In the genomic region with DNA sequence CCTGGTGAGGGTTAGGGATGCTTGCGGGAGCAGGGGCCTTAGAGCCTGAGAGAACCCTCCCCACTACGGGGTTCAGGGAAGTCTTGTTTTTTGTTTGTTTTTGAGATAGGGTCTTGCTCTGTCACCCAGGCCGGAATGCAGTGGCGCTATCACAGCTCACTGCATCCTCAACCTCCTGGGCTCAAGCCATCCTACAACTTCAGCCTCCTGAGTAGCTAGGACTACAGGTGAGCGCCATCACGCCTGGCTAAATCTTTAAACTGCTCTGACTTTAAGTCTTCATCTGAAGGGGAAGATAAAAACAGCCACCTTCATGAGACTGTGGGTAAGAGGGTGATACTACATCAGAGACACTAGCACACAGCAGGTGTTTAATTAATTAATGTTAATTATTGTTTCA, we compare ENCODE assay signal across 19 cellular contexts. TPM values are rescaled to one million over a fixed set of nuclear protein-coding genes. Genes with fewer than 3 reads are reported as not detected.
A peak's percentile ranks its signal among the peaks of the same experiment; 100 is the strongest.
DNase-seq lines count a peak whose midpoint lies in the region; ATAC-seq, FAIRE-seq and TF ChIP-seq lines count a peak whose summit lies in the region.
"Had no signal": no experiment of that assay in that cellular context is flagged by ENCODE, and none has a peak within 500 bp of the region (broad histone marks: within the 10 kb centered on the region; RNA-seq: fewer than 3 reads in every experiment).

No MANE protein-coding gene starts in this region.

- no peaks in the 10 kb centered on the region for H3K27me3 Mint-ChIP-seq in activated T-helper 17 cell treated with anti-CD3 and anti-CD28 coated beads, Interleukin-2, amount 50 U/mL, for 72 hours
- no peaks in the 10 kb centered on the region for H3K27me3 Mint-ChIP-seq in chondrocyte (ENCODE audit: low read depth)
- H3K27me3 Mint-ChIP-seq: CD4-positive, alpha-beta memory T cell had no signal

- H3K27ac Mint-ChIP-seq in activated T-helper 17 cell treated with anti-CD3 and anti-CD28 coated beads, Interleukin-2, amount 50 U/mL, for 72 hours, result peak overlapping the region; percentile 10
- no peak overlapping the region for H3K27ac Mint-ChIP-seq in chondrocyte (ENCODE audit: unreplicated experiment)
- H3K27ac Mint-ChIP-seq in stimulated activated effector memory CD8-positive, alpha-beta T cell treated with anti-CD3 and anti-CD28 coated beads, Interleukin-12 subunit alpha, Interleukin-12 subunit beta, amount 100 ng/mL, for 72 hours, result peak overlapping the region; percentile 40

- FAIRE-seq in RCC 7860 (lab: Jason Lieb, UNC), result no peak
- FAIRE-seq: H1 had no signal

- no peak overlapping the region for H3K4me3 Mint-ChIP-seq in activated T-helper 17 cell treated with anti-CD3 and anti-CD28 coated beads, Interleukin-2, amount 50 U/mL, for 72 hours
- H3K4me3 Mint-ChIP-seq in chondrocyte (ENCODE audit: unreplicated experiment), result no peak overlapping the region
- no peak overlapping the region for H3K4me3 Mint-ChIP-seq in stimulated activated effector memory CD8-positive, alpha-beta T cell treated with anti-CD3 and anti-CD28 coated beads, Interleukin-12 subunit alpha, Interleukin-12 subunit beta, amount 100 ng/mL, for 72 hours
- H3K4me3 Mint-ChIP-seq: CD4-positive, alpha-beta memory T cell had no signal

- DNase-seq in chondrocyte (ENCODE audit: low spot score), result peak; percentile 40
- no peak for DNase-seq in stimulated activated effector memory CD8-positive, alpha-beta T cell treated with anti-CD3 and anti-CD28 coated beads, Interleukin-12 subunit alpha, Interleukin-12 subunit beta, amount 100 ng/mL, for 72 hours (ENCODE audit: low spot score in 2 of 2)
- no peak for DNase-seq in RCC 7860 (ENCODE audit: low spot score)
- no peak for DNase-seq in posterior vena cava (ENCODE audit: low spot score)
- DNase-seq: C1 segment of cervical spinal cord; Calu3; CD4-positive, alpha-beta memory T cell; COR-L47; DMS53; DMS79 treated with DMSO at 0.1 percent for 48 hours; GF-D8; GM23248; H7; HCEC 1CT had no signal

- intact Hi-C loops in posterior vena cava (cut with DNase I), result no loop called here

- no peaks in the 10 kb centered on the region for H3K9me3 Mint-ChIP-seq in activated T-helper 17 cell treated with anti-CD3 and anti-CD28 coated beads, Interleukin-2, amount 50 U/mL, for 72 hours
- H3K9me3 Mint-ChIP-seq in chondrocyte (ENCODE audit: low read depth), result no peaks in the 10 kb centered on the region
- no peaks in the 10 kb centered on the region for H3K9me3 Mint-ChIP-seq in stimulated activated effector memory CD8-positive, alpha-beta T cell treated with anti-CD3 and anti-CD28 coated beads, Interleukin-12 subunit alpha, Interleukin-12 subunit beta, amount 100 ng/mL, for 72 hours
- H3K9me3 Mint-ChIP-seq: CD4-positive, alpha-beta memory T cell had no signal

- no peak for TF ChIP-seq CTCF in chondrocyte (IDR thresholded peaks at IDR 0.05)

- peaks cover 97% of the 10 kb centered on the region for H3K36me3 Mint-ChIP-seq in activated T-helper 17 cell treated with anti-CD3 and anti-CD28 coated beads, Interleukin-2, amount 50 U/mL, for 72 hours (ENCODE audit: low read depth)
- peaks cover 48% of the 10 kb centered on the region for H3K36me3 Mint-ChIP-seq in chondrocyte (ENCODE audit: low read depth)
- H3K36me3 Mint-ChIP-seq in stimulated activated effector memory CD8-positive, alpha-beta T cell treated with anti-CD3 and anti-CD28 coated beads, Interleukin-12 subunit alpha, Interleukin-12 subunit beta, amount 100 ng/mL, for 72 hours, result peaks cover 99% of the 10 kb centered on the region

- H3K4me1 Mint-ChIP-seq in activated T-helper 17 cell treated with anti-CD3 and anti-CD28 coated beads, Interleukin-2, amount 50 U/mL, for 72 hours, result no peaks in the 10 kb centered on the region
- H3K4me1 Mint-ChIP-seq in chondrocyte (ENCODE audit: low read depth), result peaks cover 10% of the 10 kb centered on the region
- H3K4me1 Mint-ChIP-seq in stimulated activated effector memory CD8-positive, alpha-beta T cell treated with anti-CD3 and anti-CD28 coated beads, Interleukin-12 subunit alpha, Interleukin-12 subunit beta, amount 100 ng/mL, for 72 hours, result no peaks in the 10 kb centered on the region

- no peak for ATAC-seq in activated T-helper 17 cell treated with anti-CD3 and anti-CD28 coated beads, Interleukin-2, amount 50 U/mL, for 72 hours (replicated peaks)
- ATAC-seq in stimulated activated effector memory CD8-positive, alpha-beta T cell treated with anti-CD3 and anti-CD28 coated beads, Interleukin-12 subunit alpha, Interleukin-12 subunit beta, amount 100 ng/mL, for 72 hours, result no peak
- no peak for ATAC-seq in GM19467 (IDR thresholded peaks at IDR 0.05; ENCODE audit: unreplicated experiment)

RNA-seq across cellular contexts. Expression of a gene that starts 28.5 kb away (rescaled TPM):
- total RNA-seq in activated T-helper 17 cell treated with anti-CD3 and anti-CD28 coated beads, Interleukin-2, amount 50 U/mL, for 72 hours, result under 1 TPM in 1 of 2 donors, not detected in 1; 0.11 TPM
- total RNA-seq in chondrocyte (not detected in 3 replicates), posterior vena cava (not detected)
- total RNA-seq: A172; Calu3; CD4-positive, alpha-beta memory T cell; G401; GM23248; H1 had no signal

RNA-seq across cellular contexts. Expression of a gene that starts 56.2 kb away (rescaled TPM):
- 10 to 100 TPM; 72.1 to 96.0 TPM for total RNA-seq in activated T-helper 17 cell treated with anti-CD3 and anti-CD28 coated beads, Interleukin-2, amount 50 U/mL, for 72 hours
- total RNA-seq in chondrocyte, result 68.3 to 87.9 TPM (median 72.3 TPM) in 3 replicates
- total RNA-seq in posterior vena cava, result 10 to 100 TPM; 83.9 to 97.9 TPM

RNA-seq across cellular contexts. Expression of a gene that starts 56.4 kb away (rescaled TPM):
- 10 to 100 TPM; 22.4 to 29.5 TPM for total RNA-seq in activated T-helper 17 cell treated with anti-CD3 and anti-CD28 coated beads, Interleukin-2, amount 50 U/mL, for 72 hours
- total RNA-seq in chondrocyte, result 25.3 to 26.3 TPM (median 25.8 TPM) in 3 replicates
- 10 to 100 TPM; 22.9 to 25.5 TPM for total RNA-seq in posterior vena cava
